1 cellular context compared by ENCODE assay signal in genomic region chrX:53305219-53305618, GRCh38. TPM values are rescaled to one million over a fixed set of nuclear protein-coding genes. Genes with fewer than 3 reads are reported as not detected.
"Had no signal": no experiment of that assay in that cellular context is flagged by ENCODE, and none has a peak within 500 bp of the region (broad histone marks: within the 10 kb centered on the region; RNA-seq: fewer than 3 reads in every experiment).

No MANE protein-coding gene starts in this region.

RNA-seq across cellular contexts. Expression of gene IQSEC2, which starts 23.8 kb away (rescaled TPM):
- total RNA-seq: OCI-LY7 had no signal
